ENCODE assay signal across 8 cellular contexts in genomic region chr15:56821721-56822425, GRCh38.
DNase-seq lines count a peak whose midpoint lies in the region; ATAC-seq and TF ChIP-seq lines count a peak whose summit lies in the region.

No MANE protein-coding gene starts in this region.

- H3K4me1 ChIP-seq in OCI-LY1 (ENCODE audit: insufficient read depth, low read length, severe bottlenecking) (peaks cover 15% of the 10 kb centered on the region), foreskin keratinocyte (no peaks in the 10 kb centered on the region), ovary (ENCODE audit: insufficient read depth) (no peaks in the 10 kb centered on the region)

- H3K79me2 ChIP-seq in OCI-LY1 (ENCODE audit: insufficient read depth, low read length): no peaks in the 10 kb centered on the region

- TF ChIP-seq CTCF in AG09309 (IDR thresholded peaks at IDR 0.05; ENCODE audit: control insufficient read depth, insufficient read depth, low read depth, low read length, missing control alignments) (peak; percentile 82), OCI-LY1 (IDR thresholded peaks at IDR 0.05; ENCODE audit: low read length) (peak; percentile 76), foreskin keratinocyte (conservative IDR thresholded peaks at IDR 0.05) (peak; percentile 89), ovary (IDR thresholded peaks at IDR 0.05) (no peak)

- intact Hi-C loops in ovary (cut with DNase I): loop anchor here in 1 of 4 donors (10.0 kb wide), 1 partner anchor 493 kb away; no protein-coding TSS in a partner anchor

- DNase-seq in AG09309 (ENCODE audit: low read depth) (peak; percentile 35), foreskin keratinocyte (peak in 1 of 2 donors; percentile 50), ovary (peak; percentile 16 to 50 (median 40))
- DNase-seq in activated T-helper 9 cell treated with anti-CD3 and anti-CD28 coated beads, Interleukin-2, amount 50 U/mL, for 16 hours (ENCODE audit: low read depth): peak; percentile 22
- DNase-seq in NK-92 treated with Interleukin-12 subunit alpha and Interleukin-12 subunit beta, amount 100 ng/mL, for 24 hours (lab: John Stamatoyannopoulos, UW): no peak

- H3K4me3 ChIP-seq in AG09309 (ENCODE audit: control insufficient read depth, low read depth, low read length): no peak overlapping the region
- H3K4me3 ChIP-seq in OCI-LY1 (ENCODE audit: low read depth, low read length, poor library complexity, severe bottlenecking): no peak overlapping the region
- no peak overlapping the region for H3K4me3 ChIP-seq in ovary

- no peak overlapping the region for H3K27ac ChIP-seq in OCI-LY1 (ENCODE audit: low read depth, low read length, poor library complexity, severe bottlenecking)
- H3K27ac ChIP-seq in foreskin keratinocyte: no peak overlapping the region
- H3K27ac ChIP-seq in ovary: no peak overlapping the region

- no peaks in the 10 kb centered on the region for H4K20me1 ChIP-seq in OCI-LY1 (ENCODE audit: insufficient read depth, low read length)

- no peak for TF ChIP-seq POLR2A in ovary (IDR thresholded peaks at IDR 0.05)

- H3K9ac ChIP-seq in OCI-LY1 (ENCODE audit: low read length): no peak overlapping the region

- H3K4me2 ChIP-seq in OCI-LY1 (ENCODE audit: low read length): no peak overlapping the region

- no peak overlapping the region for H2AFZ ChIP-seq in OCI-LY1 (ENCODE audit: low read length)

- ATAC-seq in GM18511 (IDR thresholded peaks at IDR 0.05; ENCODE audit: unreplicated experiment): peak; percentile 91
- ATAC-seq in HG03342 (IDR thresholded peaks at IDR 0.05; ENCODE audit: unreplicated experiment): peak; percentile 88
- peak; percentile 81 for ATAC-seq in foreskin keratinocyte

- H3K36me3 ChIP-seq in OCI-LY1 (ENCODE audit: insufficient read depth, low read length) (no peaks in the 10 kb centered on the region), ovary (no peaks in the 10 kb centered on the region)

- no peak for TF ChIP-seq EP300 in ovary (IDR thresholded peaks at IDR 0.05)

- no peaks in the 10 kb centered on the region for H3K9me2 ChIP-seq in OCI-LY1 (ENCODE audit: low read depth, low read length)

- H3K27me3 ChIP-seq in OCI-LY1 (ENCODE audit: insufficient read depth, low read length): no peaks in the 10 kb centered on the region
- no peaks in the 10 kb centered on the region for H3K27me3 ChIP-seq in foreskin keratinocyte
- no peaks in the 10 kb centered on the region for H3K27me3 ChIP-seq in ovary

- 32 to 41% (median 40%) methylated on average over 3 of the region's 3 CpGs for WGBS in ovary, 3 donors

- no peaks in the 10 kb centered on the region for H3K9me3 ChIP-seq in OCI-LY1 (ENCODE audit: low read length)
- H3K9me3 ChIP-seq in ovary: no peaks in the 10 kb centered on the region

- H3F3A ChIP-seq in OCI-LY1 (ENCODE audit: insufficient read depth, low read length): no peaks in the 10 kb centered on the region

Comparison
In these comparisons a context has a peak if more than half of its experiments do, and no peak if none do; other contexts are left out.
1. CTCF ChIP-seq: peak in AG09309 (single experiment), OCI-LY1 (single experiment) and foreskin keratinocyte (single experiment); none in ovary (0 of 3).
2. Peak in every context shown above with its lines, with median percentiles within 50 percentile points of each other: ATAC-seq.